In genomic region chr9:20989923-20990341, GRCh38 we compare ENCODE assay signal across 13 cellular contexts. TPM values are rescaled to one million over a fixed set of nuclear protein-coding genes. Genes with fewer than 3 reads are reported as not detected.
DNase-seq lines count a peak whose midpoint lies in the region; ATAC-seq and TF ChIP-seq lines count a peak whose summit lies in the region.
"Had no signal": no experiment of that assay in that cellular context is flagged by ENCODE, and none has a peak within 500 bp of the region (broad histone marks: within the 10 kb centered on the region; RNA-seq: fewer than 3 reads in every experiment).

No MANE protein-coding gene starts in this region.

- ATAC-seq in left ventricle myocardium superior = peak; percentile 74
- ATAC-seq in psoas muscle = peak in 1 of 4 donors; percentile 19
- ATAC-seq in SK-N-SH treated with all-trans-retinoic acid at 6 μM for 48 hours = no peak
- ATAC-seq in HG02885 (IDR thresholded peaks at IDR 0.05; ENCODE audit: poor library complexity, unreplicated experiment) = no peak
- no peak for ATAC-seq in HG02884 (IDR thresholded peaks at IDR 0.05; ENCODE audit: unreplicated experiment)

- H3K9me3 ChIP-seq in psoas muscle = no peaks in the 10 kb centered on the region

- intact Hi-C loops in left ventricle myocardium superior (cut with micrococcal nuclease) = no loop called here
- intact Hi-C loops in psoas muscle (cut with DNase I) = no loop called here

- H3K27me3 ChIP-seq in psoas muscle (ENCODE audit: insufficient read depth in 3 of 3, low read length in 2 of 3) = no peaks in the 10 kb centered on the region

- WGBS in psoas muscle, 3 donors = 61 to 82% (median 68%) methylated on average over 6 of the region's 6 CpGs

- H3K27ac ChIP-seq in psoas muscle = no peak overlapping the region
- H3K27ac ChIP-seq: C4-2B had no signal

- DNase-seq in KBM-7 (peak; percentile 38), SKM-1 treated with dmso at 0.1 percent for 144 hours (lab: John Stamatoyannopoulos, UW; ENCODE audit: unreplicated experiment) (peak; percentile 88), left ventricle myocardium superior (peak; percentile 52), psoas muscle (peak; percentile 29 to 54), glomerular visceral epithelial cell (ENCODE audit: extremely low spot score) (no peak)
- DNase-seq: activated CD8-positive, alpha-beta memory T cell treated with anti-CD3 and anti-CD28 coated beads, Interleukin-2, amount 50 U/mL, for 4 hours; naive B cell; NCI-H187 had no signal

- no peaks in the 10 kb centered on the region for H3K4me1 ChIP-seq in psoas muscle

- no peak for TF ChIP-seq CTCF in psoas muscle (IDR thresholded peaks at IDR 0.05)

- no peak overlapping the region for H3K4me3 ChIP-seq in psoas muscle

- in situ Hi-C loops in KBM-7 (cut with MboI; ENCODE audit: low pct_unique_long_range_greater_than_20kb, low sequenced_read_pairs) = no loop called here

- peaks cover 9 to 51% of the 10 kb centered on the region in 2 donors for H3K36me3 ChIP-seq in psoas muscle (ENCODE audit: insufficient read depth in 1 of 2, low read depth in 1 of 2)

TF ChIP-seq in SK-N-SH treated with all-trans-retinoic acid at 6 μM for 48 hours, 23 proteins besides CTCF, POLR2A, EP300 and RAD21:
- TF ChIP-seq SNAI2 (CRISPR knock-in tag; IDR thresholded peaks at IDR 0.05) = no peak
- TF ChIP-seq TOX (CRISPR knock-in tag; IDR thresholded peaks at IDR 0.05; ENCODE audit: borderline replicate concordance) = no peak

RNA-seq across cellular contexts. Expression of gene HACD4, which starts 41.5 kb away (rescaled TPM):
- total RNA-seq in left ventricle myocardium superior = 0.89 TPM
- under 1 TPM; 0.23 to 0.52 (median 0.38) TPM for total RNA-seq in psoas muscle
- polyA plus RNA-seq in psoas muscle = under 1 TPM; 0.16 to 0.21 (median 0.16) TPM
- total RNA-seq: HT1080 had no signal
